Comparison of ENCODE assay signal across 10 cellular contexts in the genomic region with DNA sequence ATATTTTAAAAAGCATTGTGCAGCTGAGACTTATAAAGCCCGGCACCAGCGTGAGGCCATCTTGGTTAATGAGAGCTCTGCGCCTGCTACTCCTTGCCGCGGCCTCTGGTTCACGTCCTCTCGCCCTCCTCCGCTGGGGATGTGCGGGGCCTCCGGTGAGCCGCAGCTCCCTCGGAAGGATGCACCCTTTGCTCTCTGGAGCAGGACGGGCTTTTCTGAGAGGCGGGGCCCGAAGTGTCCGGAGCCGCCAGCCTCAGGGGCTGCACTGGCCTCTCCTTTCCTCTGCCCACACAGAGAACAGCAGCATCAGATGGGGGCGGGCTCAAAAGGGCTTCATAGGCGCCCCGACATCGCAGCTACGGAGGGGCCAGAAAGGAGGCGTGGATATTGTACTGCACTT.
DNase-seq lines count a peak whose midpoint lies in the region; ATAC-seq, FAIRE-seq and TF ChIP-seq lines count a peak whose summit lies in the region.
"Had no signal": no experiment of that assay in that cellular context is flagged by ENCODE, and none has a peak within 500 bp of the region (broad histone marks: within the 10 kb centered on the region; RNA-seq: fewer than 3 reads in every experiment).

No MANE protein-coding gene starts in this region.

- H2BK15ac ChIP-seq in H9 (ENCODE audit: low read depth, low read length): no peak overlapping the region

- no peak overlapping the region for H3K14ac ChIP-seq in H9 (ENCODE audit: insufficient read depth, low read length)

- no peak overlapping the region for H2BK5ac ChIP-seq in H9 (ENCODE audit: insufficient read length, low read length)

- peaks cover 7% of the 10 kb centered on the region for H3K23me2 ChIP-seq in H9 (ENCODE audit: insufficient read length, low read depth, low read length, poor library complexity, severe bottlenecking)

- no peak overlapping the region for H4K8ac ChIP-seq in H9 (replicated peaks; ENCODE audit: insufficient read length, low read depth, low read length)

- intact Hi-C loops in colonic mucosa (cut with DNase I) (loop anchor here (5.0 kb wide), 2 partner anchors 278 to 348 kb away; no protein-coding TSS in a partner anchor), kidney (cut with DNase I) (loop anchor here (10.0 kb wide), 1 partner anchor 275 kb away; no protein-coding TSS in a partner anchor), spleen (cut with DNase I; ENCODE audit: low total_unique reads) (loop anchor here (5.0 kb wide), 2 partner anchors 273 to 343 kb away; no protein-coding TSS in a partner anchor)

- H4K5ac ChIP-seq in H9 (ENCODE audit: insufficient read length, low read depth, low read length): no peak overlapping the region

- H3K18ac ChIP-seq in H9 (ENCODE audit: insufficient read length, low read depth, low read length): no peak overlapping the region

- no peak overlapping the region for H3K9ac ChIP-seq in H9 (ENCODE audit: extremely low read depth, insufficient read length, low read length)
- no peak overlapping the region for H3K9ac ChIP-seq in colonic mucosa (ENCODE audit: low read depth in 2 of 2, low read length in 2 of 2)
- peak overlapping the region in 1 of 2 donors; percentile 20 for H3K9ac ChIP-seq in kidney (ENCODE audit: low read length in 2 of 2)

- no peak overlapping the region for H2BK120ac ChIP-seq in H9 (ENCODE audit: low read depth, low read length, poor library complexity, severe bottlenecking)

- H4K20me1 ChIP-seq in H9 (ENCODE audit: control insufficient read depth, insufficient read depth, insufficient read length): no peaks in the 10 kb centered on the region

- H3K27me3 Mint-ChIP-seq in H9 (ENCODE audit: low read depth): peaks cover 26% of the 10 kb centered on the region
- peaks cover 16% of the 10 kb centered on the region for H3K27me3 Mint-ChIP-seq in stimulated activated naive CD8-positive, alpha-beta T cell treated with anti-CD3 and anti-CD28 coated beads, Interleukin-15, amount 100 ng/mL, for 72 hours

- H3K9me3 ChIP-seq in H9 (ENCODE audit: control insufficient read depth, low read depth, low read length): no peaks in the 10 kb centered on the region
- no peaks in the 10 kb centered on the region for H3K9me3 ChIP-seq in colonic mucosa
- no peaks in the 10 kb centered on the region for H3K9me3 ChIP-seq in kidney (ENCODE audit: control insufficient read depth in 1 of 2, low read length in 2 of 2)
- H3K9me3 ChIP-seq in spleen: no peaks in the 10 kb centered on the region

- TF ChIP-seq CTCF in H9 (conservative IDR thresholded peaks at IDR 0.05) (no peak), colonic mucosa (IDR thresholded peaks at IDR 0.05) (no peak), kidney (IDR thresholded peaks at IDR 0.05; ENCODE audit: borderline replicate concordance, extremely low read depth, insufficient read depth) (no peak), spleen (IDR thresholded peaks at IDR 0.05 in 8 of 11, conservative IDR thresholded peaks at IDR 0.05 in 3 of 11) (no peak)

- no peak for TF ChIP-seq POLR2A in spleen (IDR thresholded peaks at IDR 0.05)

- H3K4me3 Mint-ChIP-seq in H9: peak overlapping the region; percentile 60 to 75
- no peak overlapping the region for H3K4me3 Mint-ChIP-seq in stimulated activated naive CD8-positive, alpha-beta T cell treated with anti-CD3 and anti-CD28 coated beads, Interleukin-15, amount 100 ng/mL, for 72 hours
- H3K4me3 Mint-ChIP-seq: central memory CD8-positive, alpha-beta T cell had no signal

- no peaks in the 10 kb centered on the region for H3K9me3 Mint-ChIP-seq in H9
- H3K9me3 Mint-ChIP-seq in stimulated activated naive CD8-positive, alpha-beta T cell treated with anti-CD3 and anti-CD28 coated beads, Interleukin-15, amount 100 ng/mL, for 72 hours: no peaks in the 10 kb centered on the region
- H3K9me3 Mint-ChIP-seq: central memory CD8-positive, alpha-beta T cell had no signal

- no CpG with 5 or more reads among the region's 23 CpGs for WGBS in H9 (ENCODE audit: extremely low coverage, insufficient read length, low lambda C conversion rate)
- 15 to 29% (median 16%) methylated on average over 18 to 23 of the region's 23 CpGs for WGBS in spleen, 5 donors

- H3K23ac ChIP-seq in H9 (ENCODE audit: insufficient read length, low read depth, low read length): no peak overlapping the region

- no peak overlapping the region for H4K91ac ChIP-seq in H9 (ENCODE audit: insufficient read length, low read depth, low read length)

- H3K4me1 ChIP-seq in H9 (ENCODE audit: insufficient read depth, low read length) (no peaks in the 10 kb centered on the region), colonic mucosa (no peaks in the 10 kb centered on the region), kidney (ENCODE audit: control insufficient read depth in 1 of 2, insufficient read depth in 1 of 2, low read depth in 1 of 2, low read length in 2 of 2) (peaks cover 0 to 3% of the 10 kb centered on the region in 2 donors), spleen (peaks cover 0 to 12% (median 9%) of the 10 kb centered on the region in 6 donors)

- no peak overlapping the region for H2BK20ac ChIP-seq in H9 (ENCODE audit: low read depth, low read length, poor library complexity, severe bottlenecking)

- H3K27ac Mint-ChIP-seq in H9: no peak overlapping the region
- H3K27ac Mint-ChIP-seq in stimulated activated naive CD8-positive, alpha-beta T cell treated with anti-CD3 and anti-CD28 coated beads, Interleukin-15, amount 100 ng/mL, for 72 hours: no peak overlapping the region

- DNase-seq in H9: peak; percentile 79
- no peak for DNase-seq in colonic mucosa
- DNase-seq in kidney: no peak
- no peak for DNase-seq in spleen
- DNase-seq in T-helper 9 cell: no peak
- DNase-seq in stimulated activated naive CD8-positive, alpha-beta T cell treated with anti-CD3 and anti-CD28 coated beads, Interleukin-15, amount 100 ng/mL, for 72 hours: no peak
- no peak for DNase-seq in GM19239 (ENCODE audit: insufficient read length, low spot score)
- DNase-seq: occipital lobe had no signal

- H3K79me1 ChIP-seq in H9 (ENCODE audit: insufficient read depth, low read depth, low read length, poor library complexity, severe bottlenecking): no peaks in the 10 kb centered on the region

- no peaks in the 10 kb centered on the region for H3K36me3 Mint-ChIP-seq in H9 (ENCODE audit: insufficient read depth in 1 of 3, low read depth in 3 of 3)

- no peak for ATAC-seq in stimulated activated naive CD8-positive, alpha-beta T cell treated with anti-CD3 and anti-CD28 coated beads, Interleukin-15, amount 100 ng/mL, for 72 hours
- no peak for ATAC-seq in GM21390 (IDR thresholded peaks at IDR 0.05; ENCODE audit: unreplicated experiment)

- H2AFZ ChIP-seq in H9 (ENCODE audit: low read length): peak overlapping the region; percentile 66

- H2BK12ac ChIP-seq in H9 (ENCODE audit: insufficient read length, low read depth, low read length): no peak overlapping the region

- H3K56ac ChIP-seq in H9 (ENCODE audit: insufficient read length, low read depth, low read length): no peak overlapping the region

- H3K4ac ChIP-seq in H9 (ENCODE audit: low read depth, low read length): no peak overlapping the region

- no peaks in the 10 kb centered on the region for H3K36me3 ChIP-seq in colonic mucosa
- no peaks in the 10 kb centered on the region for H3K36me3 ChIP-seq in kidney (ENCODE audit: control insufficient read depth in 1 of 2, insufficient read depth in 2 of 2, low read length in 2 of 2)
- H3K36me3 ChIP-seq in spleen: no peaks in the 10 kb centered on the region

- H3K27ac ChIP-seq in H9 (ENCODE audit: insufficient read length, low read depth, low read length): no peak overlapping the region
- H3K27ac ChIP-seq in colonic mucosa: no peak overlapping the region
- no peak overlapping the region for H3K27ac ChIP-seq in kidney (ENCODE audit: low read depth in 2 of 2, low read length in 2 of 2)
- H3K27ac ChIP-seq in spleen: no peak overlapping the region

- peaks cover 4% of the 10 kb centered on the region in 2 experiments; a peak in 2 of 4 replicates for H3K4me1 Mint-ChIP-seq in H9
- no peaks in the 10 kb centered on the region for H3K4me1 Mint-ChIP-seq in stimulated activated naive CD8-positive, alpha-beta T cell treated with anti-CD3 and anti-CD28 coated beads, Interleukin-15, amount 100 ng/mL, for 72 hours
- H3K4me1 Mint-ChIP-seq: central memory CD8-positive, alpha-beta T cell had no signal

- H3K27me3 ChIP-seq in H9 (ENCODE audit: insufficient read depth, low read length): no peaks in the 10 kb centered on the region
- no peaks in the 10 kb centered on the region for H3K27me3 ChIP-seq in colonic mucosa
- H3K27me3 ChIP-seq in spleen (replicated peaks in 1 of 7): peaks cover 0 to 31% (median 0%) of the 10 kb centered on the region in 7 donors

- no peak overlapping the region for H2AK5ac ChIP-seq in H9 (ENCODE audit: insufficient read length, low read length)

- no peaks in the 10 kb centered on the region for H3K79me2 ChIP-seq in H9 (ENCODE audit: insufficient read depth, low read length)

- FAIRE-seq in kidney (lab: Jason Lieb, UNC): no peak
- no peak for FAIRE-seq in GM19239 (lab: Jason Lieb, UNC)

- H3T11ph ChIP-seq in H9 (ENCODE audit: low read length): no peak overlapping the region

- peak overlapping the region; percentile 82 for H3K4me2 ChIP-seq in H9 (ENCODE audit: insufficient read depth, insufficient read length, low read length)

- H3K4me3 ChIP-seq in colonic mucosa (peak overlapping the region; percentile 4), kidney (ENCODE audit: low read length in 2 of 2) (peak overlapping the region; percentile 55 to 70), spleen (peak overlapping the region in 6 of 8 donors; percentile 3 to 56 (median 22))

Comparison
In these comparisons a context has a peak if more than half of its experiments do, and no peak if none do; other contexts are left out.
1. H3K4me3 Mint-ChIP-seq: peak in H9 (2 of 2); none in stimulated activated naive CD8-positive, alpha-beta T cell treated with anti-CD3 and anti-CD28 coated beads, Interleukin-15, amount 100 ng/mL, for 72 hours (0 of 2).
2. H3K4me3 ChIP-seq: peak in every context shown above with its lines; median percentile 62 in kidney; 22 in spleen; 4 in colonic mucosa.